ENCODE assay signal across 10 cellular contexts in genomic region chr13:99380921-99381645, GRCh38.
DNase-seq lines count a peak whose midpoint lies in the region; ATAC-seq and TF ChIP-seq lines count a peak whose summit lies in the region.
"Had no signal": no experiment of that assay in that cellular context is flagged by ENCODE, and none has a peak within 500 bp of the region (broad histone marks: within the 10 kb centered on the region; RNA-seq: fewer than 3 reads in every experiment).

No MANE protein-coding gene starts in this region.

- H3K4me1 ChIP-seq in heart right ventricle, result peaks cover 0 to 56% (median 7%) of the 10 kb centered on the region in 9 donors

- H3K36me3 Mint-ChIP-seq in CD4-positive, alpha-beta T cell (ENCODE audit: low read depth), result peaks cover 37% of the 10 kb centered on the region

- H3K27me3 ChIP-seq in CD4-positive, alpha-beta T cell (ENCODE audit: control insufficient read depth, insufficient read depth, low read length), result no peaks in the 10 kb centered on the region
- H3K27me3 ChIP-seq in heart right ventricle, result no peaks in the 10 kb centered on the region

- peak overlapping the region; percentile 65 for H3K4me3 Mint-ChIP-seq in CD4-positive, alpha-beta T cell
- H3K4me3 Mint-ChIP-seq: brain had no signal

- peak in 9 of 10 experiments; percentile 42 to 63 (median 57) for DNase-seq in CD4-positive, alpha-beta T cell
- DNase-seq in activated CD4-positive, alpha-beta T cell treated with anti-CD3 and anti-CD28 coated beads for 24 hours (ENCODE audit: low read depth in 2 of 2), result peak; percentile 39 to 56
- DNase-seq in heart right ventricle (no peak), iPS-NIHi7 (ENCODE audit: extremely low spot score) (no peak), 8988T (no peak), inferior parietal cortex (ENCODE audit: extremely low spot score) (no peak)
- DNase-seq in NK-92 treated with Interleukin-12 subunit alpha and Interleukin-12 subunit beta, amount 100 ng/mL, for 24 hours (lab: John Stamatoyannopoulos, UW), result no peak

- POLR2A ChIA-PET in CD4-positive, alpha-beta T cell (lab: Charles Lee), result interaction anchor here (0.6 to 6.7 kb wide), 27 partner anchors 8 to 197 kb away, joined by 3 to 76 read pairs (median 5); partner anchors contain the start of genes GPR183 and UBAC2

- no peaks in the 10 kb centered on the region for H3K27me3 Mint-ChIP-seq in CD4-positive, alpha-beta T cell
- H3K27me3 Mint-ChIP-seq: brain had no signal

- 45 to 65% methylated on average over 15 of the region's 15 CpGs for WGBS in heart right ventricle, 2 donors

- H3K36me3 ChIP-seq in heart right ventricle, result peaks cover 0 to 48% (median 8%) of the 10 kb centered on the region in 9 donors

- peak overlapping the region; percentile 88 for H3K27ac Mint-ChIP-seq in CD4-positive, alpha-beta T cell

- intact Hi-C loops in CD4-positive, alpha-beta T cell (cut with DNase I, micrococcal nuclease), result loop anchor here in 1 of 2 experiments (5.0 to 10.0 kb wide), 2 partner anchors 124 to 164 kb away; partner anchors contain the start of gene TM9SF2
- intact Hi-C loops in heart right ventricle (cut with DNase I), result no loop called here

- peak; percentile 40 for ATAC-seq in CD4-positive, alpha-beta T cell (ENCODE audit: poor library complexity)
- ATAC-seq in GM21723 (IDR thresholded peaks at IDR 0.05; ENCODE audit: unreplicated experiment) (peak; percentile 86), heart right ventricle (peak; percentile 46 to 87 (median 67))

- peaks cover 95% of the 10 kb centered on the region for H3K4me1 Mint-ChIP-seq in CD4-positive, alpha-beta T cell (ENCODE audit: low read depth)

- CTCF ChIA-PET in CD4-positive, alpha-beta T cell (lab: Charles Lee), result interaction anchor here (0.8 to 3.1 kb wide), 9 partner anchors 9 to 205 kb away, joined by 3 to 18 read pairs (median 5); no protein-coding TSS in a partner anchor

- no peaks in the 10 kb centered on the region for H3K9me3 ChIP-seq in CD4-positive, alpha-beta T cell (ENCODE audit: control insufficient read depth, low read length)
- no peaks in the 10 kb centered on the region for H3K9me3 ChIP-seq in heart right ventricle

- H3K27ac ChIP-seq in CD4-positive, alpha-beta T cell (ENCODE audit: low read depth, low read length), result peak overlapping the region; percentile 87
- peak overlapping the region in 5 of 10 donors; percentile 19 to 71 (median 48) for H3K27ac ChIP-seq in heart right ventricle
- H3K27ac ChIP-seq: KMS-11 had no signal

- no peak overlapping the region for H3K4me3 ChIP-seq in heart right ventricle

- TF ChIP-seq CTCF in CD4-positive, alpha-beta T cell (IDR thresholded peaks at IDR 0.05), result no peak
- no peak for TF ChIP-seq CTCF in heart right ventricle (IDR thresholded peaks at IDR 0.05)

- no peaks in the 10 kb centered on the region for H3K9me3 Mint-ChIP-seq in CD4-positive, alpha-beta T cell
- H3K9me3 Mint-ChIP-seq: brain had no signal

Comparison
In these comparisons a context has a peak if more than half of its experiments do, and no peak if none do; other contexts are left out.
1. DNase-seq: peak in CD4-positive, alpha-beta T cell (9 of 10) and activated CD4-positive, alpha-beta T cell treated with anti-CD3 and anti-CD28 coated beads for 24 hours (2 of 2); none in heart right ventricle (0 of 2), NK-92 treated with Interleukin-12 subunit alpha and Interleukin-12 subunit beta, amount 100 ng/mL, for 24 hours (single experiment), iPS-NIHi7 (single experiment), 8988T (single experiment) and inferior parietal cortex (single experiment).
2. Peak in every context shown above with its lines, with median percentiles within 50 percentile points of each other: ATAC-seq.